1 cellular context compared by ENCODE assay signal in genomic region chrX:24877854-24878650, GRCh38.
TF ChIP-seq lines count a peak whose summit lies in the region.

No MANE protein-coding gene starts in this region.

TF ChIP-seq in HepG2, 621 proteins besides CTCF, POLR2A, EP300 and RAD21 (continued from another document):
- no peak for TF ChIP-seq ARID3A (IDR thresholded peaks at IDR 0.05; ENCODE audit: low read depth, low read length)
